ENCODE assay signal across 1 cellular context in genomic region chr3:148991219-148992026, GRCh38.
TF ChIP-seq lines count a peak whose summit lies in the region.

GYG1 (plus strand) TSS chr3:148991540; CDS start chr3:148991641, 101 bp downstream.

TF ChIP-seq in K562, 482 proteins besides CTCF, POLR2A, EP300 and RAD21 (continued from another document and continues in another):
- TF ChIP-seq MGA (IDR thresholded peaks at IDR 0.05) = peak; percentile 54; the same call in 1 of the 2 replicates
- TF ChIP-seq FOSL1 (tag; conservative IDR thresholded peaks at IDR 0.05) = peak; percentile 85
- TF ChIP-seq E2F6 (IDR thresholded peaks at IDR 0.05; ENCODE audit: borderline replicate concordance in 1 of 2, extremely low read depth in 1 of 2, insufficient read depth in 1 of 2, insufficient read length in 1 of 2, low read depth in 1 of 2, low read length in 1 of 2, poor library complexity in 1 of 2, severe bottlenecking in 1 of 2) = peak; percentile 79 to 89
- TF ChIP-seq MAFF (IDR thresholded peaks at IDR 0.05; ENCODE audit: low read length) = no peak
- TF ChIP-seq SNRNP70 (optimal IDR thresholded peaks at IDR 0.05; ENCODE audit: low read depth, low read length) = no peak
- no peak for TF ChIP-seq RBM39 (optimal IDR thresholded peaks at IDR 0.05; ENCODE audit: low read depth, low read length)
- peak; percentile 31; the same call in 1 of the 2 replicates for TF ChIP-seq ATF3 (IDR thresholded peaks at IDR 0.05)
- TF ChIP-seq ATF3 (CRISPR knock-in tag; conservative IDR thresholded peaks at IDR 0.05) = no peak
- 0 out of 2 replicates have a peak, but pooled peaks have one; percentile 45 for TF ChIP-seq SMARCA4 (IDR thresholded peaks at IDR 0.05)
- TF ChIP-seq FOXK2 (conservative IDR thresholded peaks at IDR 0.05 in 1 of 2, IDR thresholded peaks at IDR 0.05 in 1 of 2; ENCODE audit: low read depth in 2 of 2) = no peak
- no peak for TF ChIP-seq CREB5 (CRISPR knock-in tag; IDR thresholded peaks at IDR 0.05)
- TF ChIP-seq MAX (CRISPR knock-in tag; IDR thresholded peaks at IDR 0.05) = peak; percentile 93
- TF ChIP-seq LEF1 (IDR thresholded peaks at IDR 0.05) = no peak
- TF ChIP-seq PRPF4 (IDR thresholded peaks at IDR 0.05; ENCODE audit: insufficient read depth, low read depth, low read length, poor library complexity, severe bottlenecking) = no peak
- TF ChIP-seq BMI1 (IDR thresholded peaks at IDR 0.05; ENCODE audit: low read length) = no peak
- TF ChIP-seq ZNF197 (CRISPR knock-in tag; IDR thresholded peaks at IDR 0.05; ENCODE audit: low read depth) = no peak
- TF ChIP-seq NBN (IDR thresholded peaks at IDR 0.05; ENCODE audit: low read depth) = no peak
- TF ChIP-seq ZFP91 (CRISPR knock-in tag; IDR thresholded peaks at IDR 0.05) = no peak
- peak; percentile 93; the same call in 1 of the 2 replicates for TF ChIP-seq MTA3 (IDR thresholded peaks at IDR 0.05; ENCODE audit: borderline replicate concordance)
- peak; percentile 93 for TF ChIP-seq USF1 (CRISPR knock-in tag; IDR thresholded peaks at IDR 0.05)
- TF ChIP-seq JUND (IDR thresholded peaks at IDR 0.05; ENCODE audit: borderline replicate concordance, low read depth, low read length) = peak; percentile 14; the same call in 1 of the 2 replicates
- TF ChIP-seq JUND (tag; IDR thresholded peaks at IDR 0.05; ENCODE audit: borderline replicate concordance, low read depth, low read length) = peak; percentile 31; the same call in 1 of the 3 replicates
- TF ChIP-seq E2F5 (CRISPR knock-in tag; IDR thresholded peaks at IDR 0.05) = peak; percentile 40; the same call in 1 of the 2 replicates
- TF ChIP-seq ZNF511 (CRISPR knock-in tag; IDR thresholded peaks at IDR 0.05) = peak; percentile 61; the same call in 1 of the 2 replicates
- TF ChIP-seq ZNF764 (CRISPR knock-in tag; IDR thresholded peaks at IDR 0.05; ENCODE audit: low read depth) = no peak
- TF ChIP-seq GATAD2B (IDR thresholded peaks at IDR 0.05; ENCODE audit: borderline replicate concordance) = 0 out of 2 replicates have a peak, but pooled peaks have one; percentile 16
- peak; percentile 59; the same call in 1 of the 2 replicates for TF ChIP-seq RB1 (IDR thresholded peaks at IDR 0.05; ENCODE audit: low read depth)
- TF ChIP-seq SREBF1 (IDR thresholded peaks at IDR 0.05; ENCODE audit: borderline replicate concordance, low read depth, low read length) = no peak
- TF ChIP-seq CBX2 (IDR thresholded peaks at IDR 0.05; ENCODE audit: insufficient read depth, low read length, poor library complexity, severe bottlenecking) = no peak
- peak; percentile 90 for TF ChIP-seq CLOCK (CRISPR knock-in tag; IDR thresholded peaks at IDR 0.05; ENCODE audit: borderline replicate concordance)
- no peak for TF ChIP-seq ZNF175 (CRISPR knock-in tag; IDR thresholded peaks at IDR 0.05; ENCODE audit: low read depth)
- peak; percentile 99 for TF ChIP-seq CTBP1 (IDR thresholded peaks at IDR 0.05; ENCODE audit: borderline replicate concordance)
